ENCODE assay signal across 9 cellular contexts in the genomic region with DNA sequence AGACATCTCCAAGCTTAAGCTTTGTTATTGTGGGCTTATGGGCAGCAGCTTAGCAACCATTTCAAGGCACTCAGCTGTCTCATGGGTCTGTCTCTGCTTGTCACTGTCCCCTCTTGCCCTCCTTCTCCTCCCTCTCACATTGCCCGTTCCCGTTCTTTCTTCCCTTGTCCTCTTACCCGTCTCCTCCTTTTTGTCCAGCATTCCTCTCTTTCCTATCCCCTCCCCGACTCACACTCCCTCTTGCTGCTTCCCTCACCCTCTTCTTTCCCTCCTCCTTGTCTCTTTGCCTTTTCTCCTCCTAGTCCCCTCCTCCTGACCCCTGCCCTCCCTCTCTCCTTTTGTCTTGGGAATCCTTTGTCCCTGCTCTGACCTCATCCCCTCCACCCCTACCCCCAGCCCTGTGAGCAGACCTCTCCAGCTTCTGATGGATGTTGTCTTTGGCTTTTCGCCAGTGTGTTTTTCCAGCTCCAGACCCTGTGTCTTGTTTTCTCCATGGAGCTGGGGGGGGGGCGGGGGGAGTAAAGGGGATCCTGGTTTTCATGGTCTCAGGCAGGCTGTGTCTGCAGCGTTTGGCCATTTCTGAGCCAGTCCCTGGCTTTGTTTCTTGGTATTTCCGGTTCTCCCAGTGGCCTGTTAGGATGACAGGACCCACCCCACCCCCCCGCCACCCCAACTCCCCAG. TPM values are rescaled to one million over a fixed set of nuclear protein-coding genes. Genes with fewer than 3 reads are reported as not detected.
DNase-seq lines count a peak whose midpoint lies in the region; ATAC-seq lines count a peak whose summit lies in the region.
"Had no signal": no experiment of that assay in that cellular context is flagged by ENCODE, and none has a peak within 500 bp of the region (broad histone marks: within the 10 kb centered on the region; RNA-seq: fewer than 3 reads in every experiment).

No MANE protein-coding gene starts in this region.

- H3K4me3 ChIP-seq in HUES6 (ENCODE audit: low read depth, low read length) (peak overlapping the region; percentile 57), iPS-15b (ENCODE audit: low read depth, low read length) (peak overlapping the region; percentile 27)

- peak overlapping the region; percentile 49 for H3K27ac Mint-ChIP-seq in T-helper 17 cell

- H3K4me1 Mint-ChIP-seq in T-helper 17 cell = peaks cover 14% of the 10 kb centered on the region

- H3K27me3 ChIP-seq in HUES6 (ENCODE audit: control insufficient read depth, insufficient read depth, low read length) (no peaks in the 10 kb centered on the region), iPS-15b (ENCODE audit: control insufficient read depth, insufficient read depth, low read length) (no peaks in the 10 kb centered on the region)

- no peak overlapping the region for H3K4me3 Mint-ChIP-seq in T-helper 17 cell

- no peaks in the 10 kb centered on the region for H3K36me3 ChIP-seq in HUES6 (ENCODE audit: control insufficient read depth, insufficient read depth, low read length)
- H3K36me3 ChIP-seq in iPS-15b (ENCODE audit: control insufficient read depth, insufficient read depth, low read length) = no peaks in the 10 kb centered on the region

- H3K27me3 Mint-ChIP-seq in T-helper 17 cell = no peaks in the 10 kb centered on the region

- H3K27ac ChIP-seq in HUES6 (ENCODE audit: low read depth, low read length) = peak overlapping the region; percentile 64
- H3K27ac ChIP-seq: HL-60 had no signal

- no peaks in the 10 kb centered on the region for H3K36me3 Mint-ChIP-seq in T-helper 17 cell (ENCODE audit: low read depth)

- DNase-seq in T-helper 17 cell (no peak), smooth muscle cell of the brain vasculature (ENCODE audit: low read depth, low spot score) (peak; percentile 88), dedifferentiated amniotic fluid mesenchymal stem cell (ENCODE audit: extremely low spot score) (no peak)

- H3K4me1 ChIP-seq in HUES6 (ENCODE audit: control insufficient read depth, insufficient read depth, low read length) (peaks cover 25% of the 10 kb centered on the region), iPS-15b (ENCODE audit: control insufficient read depth, insufficient read depth, low read length) (peaks cover 24% of the 10 kb centered on the region)

- no peak for ATAC-seq in T-helper 17 cell
- no peak for ATAC-seq in HG02798 (IDR thresholded peaks at IDR 0.05; ENCODE audit: poor library complexity, unreplicated experiment)
- ATAC-seq in GM21367 (IDR thresholded peaks at IDR 0.05; ENCODE audit: unreplicated experiment) = no peak
- ATAC-seq in HG02678 (IDR thresholded peaks at IDR 0.05; ENCODE audit: unreplicated experiment) = no peak

- H3K9ac ChIP-seq in HUES6 (ENCODE audit: low read length) (peak overlapping the region; percentile 78), iPS-15b (ENCODE audit: low read depth, low read length) (peak overlapping the region; percentile 38)

- H3K9me3 ChIP-seq in HUES6 (ENCODE audit: control insufficient read depth, insufficient read depth, low read depth, low read length) = no peaks in the 10 kb centered on the region
- no peaks in the 10 kb centered on the region for H3K9me3 ChIP-seq in T-helper 17 cell (ENCODE audit: control insufficient read depth, low read length, poor library complexity, severe bottlenecking)
- H3K9me3 ChIP-seq in iPS-15b (ENCODE audit: control insufficient read depth, insufficient read depth, low read length) = no peaks in the 10 kb centered on the region

RNA-seq across cellular contexts. Expression of a gene that starts 47.9 kb away (rescaled TPM):
- total RNA-seq in T-helper 17 cell = 10 to 100 TPM; 22.6 to 23.8 TPM
